Comparison of ENCODE assay signal across 1 cellular context in genomic region chr4:7652906-7653305, GRCh38.
TF ChIP-seq lines count a peak whose summit lies in the region.

No MANE protein-coding gene starts in this region.

TF ChIP-seq in IMR-90, 13 proteins besides CTCF, POLR2A, EP300 and RAD21:
- TF ChIP-seq CHD1 (IDR thresholded peaks at IDR 0.05; ENCODE audit: low read depth, low read length) (no peak), FOS (IDR thresholded peaks at IDR 0.05; ENCODE audit: low read depth, low read length) (no peak), CEBPB (IDR thresholded peaks at IDR 0.05; ENCODE audit: low read depth, low read length) (no peak), NFE2L2 (IDR thresholded peaks at IDR 0.05; ENCODE audit: low read depth, low read length) (no peak), MXI1 (IDR thresholded peaks at IDR 0.05; ENCODE audit: borderline replicate concordance, low read depth, low read length) (no peak), MAFK (IDR thresholded peaks at IDR 0.05; ENCODE audit: low read depth, low read length) (no peak), BHLHE40 (IDR thresholded peaks at IDR 0.05; ENCODE audit: low read depth, low read length) (no peak), RFX5 (IDR thresholded peaks at IDR 0.05; ENCODE audit: low read depth, low read length) (no peak), MAZ (IDR thresholded peaks at IDR 0.05; ENCODE audit: borderline replicate concordance, low read depth, low read length) (no peak), SMC3 (IDR thresholded peaks at IDR 0.05; ENCODE audit: low read depth, low read length) (no peak), RCOR1 (IDR thresholded peaks at IDR 0.05; ENCODE audit: insufficient replicate concordance, low read length) (no peak), ELK1 (IDR thresholded peaks at IDR 0.05; ENCODE audit: borderline replicate concordance, low read depth, low read length) (no peak)
- TF ChIP-seq, protein P1, sequence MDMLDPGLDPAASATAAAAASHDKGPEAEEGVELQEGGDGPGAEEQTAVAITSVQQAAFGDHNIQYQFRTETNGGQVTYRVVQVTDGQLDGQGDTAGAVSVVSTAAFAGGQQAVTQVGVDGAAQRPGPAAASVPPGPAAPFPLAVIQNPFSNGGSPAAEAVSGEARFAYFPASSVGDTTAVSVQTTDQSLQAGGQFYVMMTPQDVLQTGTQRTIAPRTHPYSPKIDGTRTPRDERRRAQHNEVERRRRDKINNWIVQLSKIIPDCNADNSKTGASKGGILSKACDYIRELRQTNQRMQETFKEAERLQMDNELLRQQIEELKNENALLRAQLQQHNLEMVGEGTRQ (IDR thresholded peaks at IDR 0.05; ENCODE audit: low read depth, low read length): no peak
